ENCODE assay signal across 12 cellular contexts in the genomic region with DNA sequence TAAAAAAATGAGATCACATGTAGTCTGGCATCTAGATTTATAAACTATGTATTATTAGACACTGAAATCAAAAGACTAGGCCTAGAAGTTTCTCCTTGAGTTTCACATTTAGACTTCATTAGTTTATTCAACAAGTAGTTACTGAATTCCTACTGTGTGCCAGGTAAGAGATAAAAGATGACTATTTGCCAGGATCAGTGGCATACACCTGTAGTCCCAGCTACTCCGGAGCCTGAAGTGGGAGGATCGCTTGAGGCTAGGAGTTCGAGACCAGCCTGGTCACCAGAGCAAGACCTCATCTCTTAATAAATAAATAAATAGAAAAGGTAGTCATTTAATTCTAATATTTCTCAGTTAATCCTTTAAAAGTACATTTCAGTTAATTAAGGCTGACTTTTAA. TPM values are rescaled to one million over a fixed set of nuclear protein-coding genes. Genes with fewer than 3 reads are reported as not detected.
DNase-seq lines count a peak whose midpoint lies in the region; ATAC-seq and TF ChIP-seq lines count a peak whose summit lies in the region.
"Had no signal": no experiment of that assay in that cellular context is flagged by ENCODE, and none has a peak within 500 bp of the region (broad histone marks: within the 10 kb centered on the region; RNA-seq: fewer than 3 reads in every experiment).

No MANE protein-coding gene starts in this region.

- H4K91ac ChIP-seq in mesenchymal stem cell (ENCODE audit: low read length), result no peak overlapping the region

- no peak overlapping the region for H3K27ac Mint-ChIP-seq in GM23338
- peak overlapping the region; percentile 98 for H3K27ac Mint-ChIP-seq in activated T-helper 17 cell treated with anti-CD3 and anti-CD28 coated beads, Interleukin-2, amount 50 U/mL, for 72 hours

- H3K18ac ChIP-seq in mesenchymal stem cell (ENCODE audit: low read depth in 1 of 2, low read length in 2 of 2), result no peak overlapping the region

- POLR2A ChIA-PET in AG04450 (lab: Yijun Ruan, JAX), result no interaction called here

- H3K23ac ChIP-seq in mesenchymal stem cell (ENCODE audit: low read length in 2 of 2), result no peak overlapping the region

- H3K27ac ChIP-seq in AG04450 (ENCODE audit: low read depth, low read length), result no peak overlapping the region
- H3K27ac ChIP-seq in GM23338 (ENCODE audit: low read depth), result no peak overlapping the region
- no peak overlapping the region for H3K27ac ChIP-seq in mesenchymal stem cell (ENCODE audit: low read length, poor library complexity, severe bottlenecking)
- H3K27ac ChIP-seq: ovary had no signal

- H3K4me2 ChIP-seq in GM23338 (peak overlapping the region; percentile 90), mesenchymal stem cell (ENCODE audit: low read length, poor library complexity, severe bottlenecking) (no peak overlapping the region)

- H2BK5ac ChIP-seq in mesenchymal stem cell (ENCODE audit: low read depth, low read length, poor library complexity, severe bottlenecking), result no peak overlapping the region

- H3K9me2 ChIP-seq in GM23338 (ENCODE audit: insufficient read depth), result no peaks in the 10 kb centered on the region

- H2AFZ ChIP-seq in GM23338 (no peak overlapping the region), mesenchymal stem cell (ENCODE audit: low read depth, low read length) (no peak overlapping the region)

- H3K27me3 Mint-ChIP-seq in GM23338 (ENCODE audit: insufficient read depth, low read depth, poor library complexity), result peaks cover 9% of the 10 kb centered on the region
- H3K27me3 Mint-ChIP-seq in activated T-helper 17 cell treated with anti-CD3 and anti-CD28 coated beads, Interleukin-2, amount 50 U/mL, for 72 hours, result no peaks in the 10 kb centered on the region

- no peak for ATAC-seq in GM23338
- no peak for ATAC-seq in activated T-helper 17 cell treated with anti-CD3 and anti-CD28 coated beads, Interleukin-2, amount 50 U/mL, for 72 hours (replicated peaks)
- ATAC-seq in HG02763 (IDR thresholded peaks at IDR 0.05; ENCODE audit: unreplicated experiment), result no peak
- no peak for ATAC-seq in GM18868 (IDR thresholded peaks at IDR 0.05; ENCODE audit: unreplicated experiment)

- H3K4ac ChIP-seq in mesenchymal stem cell (ENCODE audit: low read depth in 1 of 2, low read length in 2 of 2), result no peak overlapping the region

- H3K9me3 ChIP-seq in AG04450 (ENCODE audit: control insufficient read depth, insufficient read depth, low read length), result no peaks in the 10 kb centered on the region; the same call in 1 of the 2 replicates
- no peaks in the 10 kb centered on the region for H3K9me3 ChIP-seq in mesenchymal stem cell (ENCODE audit: control insufficient read depth, low read length)
- H3K9me3 ChIP-seq: ovary had no signal

- H3K4me1 ChIP-seq in GM23338 (ENCODE audit: insufficient read depth) (peaks cover 15% of the 10 kb centered on the region), mesenchymal stem cell (ENCODE audit: control insufficient read depth, insufficient read depth, low read depth, low read length) (peaks cover 1% of the 10 kb centered on the region)

- H3K4me3 ChIP-seq in AG04450 (ENCODE audit: low read depth, low read length) (peak overlapping the region; percentile 26), GM23338 (peak overlapping the region; percentile 69), mesenchymal stem cell (ENCODE audit: insufficient read depth in 1 of 2, low read depth in 1 of 2, low read length in 2 of 2) (peak overlapping the region in 1 of 2 experiments; percentile 89)
- H3K4me3 ChIP-seq: ovary had no signal

- H3K4me1 Mint-ChIP-seq in GM23338, result peaks cover 10% of the 10 kb centered on the region; the same call in 2 of the 3 replicates
- peaks cover 27% of the 10 kb centered on the region for H3K4me1 Mint-ChIP-seq in activated T-helper 17 cell treated with anti-CD3 and anti-CD28 coated beads, Interleukin-2, amount 50 U/mL, for 72 hours

- peak overlapping the region; percentile 96 for H3K9ac ChIP-seq in mesenchymal stem cell (ENCODE audit: low read length)

- H2BK12ac ChIP-seq in mesenchymal stem cell (ENCODE audit: low read length in 2 of 2), result no peak overlapping the region

- TF ChIP-seq CTCF in AG04450 (IDR thresholded peaks at IDR 0.05; ENCODE audit: low read depth, low read length) (no peak), GM23338 (conservative IDR thresholded peaks at IDR 0.05; ENCODE audit: low read depth in 2 of 2) (no peak)

- DNase-seq in AG04450 (ENCODE audit: low read depth, low spot score), result no peak
- no peak for DNase-seq in GM23338 (ENCODE audit: low spot score)
- DNase-seq in mesenchymal stem cell, result no peak
- DNase-seq in KBM-7, result no peak
- DNase-seq in superior temporal gyrus (ENCODE audit: extremely low spot score), result no peak
- DNase-seq: effector memory CD4-positive, alpha-beta T cell; glutamatergic neuron; ovary; RPMI8226 had no signal

- no peak overlapping the region for H3K14ac ChIP-seq in mesenchymal stem cell (ENCODE audit: low read length in 2 of 2)

- CTCF ChIA-PET in AG04450 (lab: Charles Lee), result no interaction called here

- peaks cover 29% of the 10 kb centered on the region for H3K36me3 Mint-ChIP-seq in GM23338 (ENCODE audit: low read depth)
- H3K36me3 Mint-ChIP-seq in activated T-helper 17 cell treated with anti-CD3 and anti-CD28 coated beads, Interleukin-2, amount 50 U/mL, for 72 hours (ENCODE audit: low read depth), result peaks cover 43% of the 10 kb centered on the region

- WGBS in mesenchymal stem cell, result 100% methylated on average over 2 of the region's 3 CpGs

- in situ Hi-C loops in KBM-7 (cut with MboI; ENCODE audit: low pct_unique_long_range_greater_than_20kb, low sequenced_read_pairs), result no loop called here

- H3K36me3 ChIP-seq in GM23338 (ENCODE audit: insufficient read depth) (peaks cover 8% of the 10 kb centered on the region; the same call in 1 of the 2 replicates), mesenchymal stem cell (ENCODE audit: control insufficient read depth in 1 of 2, insufficient read depth in 2 of 2, low read depth in 1 of 2, low read length in 2 of 2) (peaks cover 8 to 32% of the 10 kb centered on the region in 2 experiments)
- H3K36me3 ChIP-seq: ovary had no signal

- H3K27me3 ChIP-seq in AG04450 (ENCODE audit: control insufficient read depth, insufficient read depth, low read length) (no peaks in the 10 kb centered on the region), GM23338 (ENCODE audit: insufficient read depth) (no peaks in the 10 kb centered on the region), mesenchymal stem cell (ENCODE audit: control insufficient read depth in 1 of 2, insufficient read depth in 1 of 2, low read length in 2 of 2) (no peaks in the 10 kb centered on the region)
- H3K27me3 ChIP-seq: ovary had no signal

- no peaks in the 10 kb centered on the region for H3F3A ChIP-seq in GM23338 (replicated peaks; ENCODE audit: low read depth)

- no peak overlapping the region for H3K4me3 Mint-ChIP-seq in GM23338
- H3K4me3 Mint-ChIP-seq in activated T-helper 17 cell treated with anti-CD3 and anti-CD28 coated beads, Interleukin-2, amount 50 U/mL, for 72 hours, result peak overlapping the region; percentile 98

- no peak overlapping the region for H2BK15ac ChIP-seq in mesenchymal stem cell (ENCODE audit: low read depth, poor library complexity, severe bottlenecking)

- peaks cover 10% of the 10 kb centered on the region for H3K79me1 ChIP-seq in mesenchymal stem cell (replicated peaks; ENCODE audit: low read length, poor library complexity, severe bottlenecking)

- no peak overlapping the region for H2AK5ac ChIP-seq in mesenchymal stem cell (ENCODE audit: low read length, severe bottlenecking)

- no peak overlapping the region for H4K8ac ChIP-seq in mesenchymal stem cell (ENCODE audit: low read length)

- H3K79me2 ChIP-seq in GM23338 (replicated peaks; ENCODE audit: insufficient read depth), result peaks cover 85% of the 10 kb centered on the region

- no peaks in the 10 kb centered on the region for H3K9me3 Mint-ChIP-seq in GM23338
- H3K9me3 Mint-ChIP-seq in activated T-helper 17 cell treated with anti-CD3 and anti-CD28 coated beads, Interleukin-2, amount 50 U/mL, for 72 hours, result no peaks in the 10 kb centered on the region

- H4K20me1 ChIP-seq in GM23338 (replicated peaks; ENCODE audit: insufficient read depth), result no peaks in the 10 kb centered on the region

- H2BK120ac ChIP-seq in mesenchymal stem cell (ENCODE audit: low read depth, low read length), result no peak overlapping the region

TF ChIP-seq in GM23338, 12 proteins besides CTCF, POLR2A, EP300 and RAD21:
- no peak for TF ChIP-seq EZH2phosphoT487 (IDR thresholded peaks at IDR 0.05; ENCODE audit: unreplicated experiment)

RNA-seq across cellular contexts. Expression of gene FAM98A, which starts 2.1 kb away (rescaled TPM):
- polyA plus RNA-seq in AG04450 (2011; rRNA removed), result 145 and 156 TPM in 2 replicates
- 113 and 119 TPM in 2 replicates for polyA minus RNA-seq in AG04450 (2011; rRNA and poly(A)+ RNA removed)
- 68.6 and 78.8 TPM in 2 replicates for total RNA-seq in GM23338 (2014; rRNA removed; shearing (Covaris generic))
- polyA plus RNA-seq in GM23338 (2016; fragmentation: Nextera tagmentation; extraction: Ambion mirVana), result 148 and 149 TPM in 2 replicates
- 10 to 100 TPM; 24.0 to 72.6 TPM for total RNA-seq in activated T-helper 17 cell treated with anti-CD3 and anti-CD28 coated beads, Interleukin-2, amount 50 U/mL, for 72 hours
- 93.5 TPM for polyA plus RNA-seq in mesenchymal stem cell (2013, experiment 1 of 2)
- 94.2 TPM for polyA plus RNA-seq in mesenchymal stem cell (2013, experiment 2 of 2)
